8 cellular contexts compared by ENCODE assay signal in the genomic region with DNA sequence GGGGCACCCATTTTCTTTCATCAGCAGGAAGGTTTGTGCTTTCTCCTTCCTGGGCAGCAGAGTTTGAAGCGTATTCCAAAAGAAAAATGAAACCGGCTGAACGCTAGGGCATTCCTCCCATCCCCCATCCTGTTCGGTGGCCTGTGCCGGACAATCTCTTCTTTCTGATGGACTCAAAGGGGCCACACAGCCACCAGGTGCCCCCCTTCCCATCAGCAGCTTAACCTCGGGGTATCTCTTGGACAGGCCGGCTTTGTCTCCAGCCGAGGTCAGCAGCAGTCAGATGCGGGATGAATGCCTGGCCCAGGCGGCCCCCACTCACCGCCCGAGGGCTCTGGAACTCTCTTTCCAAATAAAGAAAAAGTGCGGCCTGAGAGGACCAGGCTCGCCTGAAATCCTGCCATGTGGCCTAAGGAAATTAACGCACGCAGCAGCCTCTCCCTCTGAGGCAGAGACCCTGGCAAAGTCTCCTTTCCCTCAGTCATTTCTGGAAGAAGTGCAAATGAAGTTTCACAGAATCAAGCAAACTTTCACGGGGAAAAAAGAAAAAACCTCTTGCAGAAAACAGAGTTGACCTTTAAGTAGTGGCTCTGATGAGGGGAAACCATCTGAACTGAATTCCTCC.
A peak's percentile ranks its signal among the peaks of the same experiment; 100 is the strongest.
DNase-seq lines count a peak whose midpoint lies in the region; ATAC-seq and TF ChIP-seq lines count a peak whose summit lies in the region.

No MANE protein-coding gene starts in this region.

- no peaks in the 10 kb centered on the region for H3K9me3 ChIP-seq in SJCRH30 (replicated peaks)

- intact Hi-C loops in posterior vena cava (cut with DNase I), result loop anchor here in 1 of 2 donors (5.0 kb wide), 2 partner anchors 38 to 63 kb away; no protein-coding TSS in a partner anchor

- peak overlapping the region; percentile 59 to 70 (median 67) for H3K4me3 Mint-ChIP-seq in nephron

- peaks cover 44% of the 10 kb centered on the region for H3K4me1 Mint-ChIP-seq in nephron

- H3K4me1 ChIP-seq in SJCRH30, result peaks cover 11% of the 10 kb centered on the region

- peak overlapping the region; percentile 94 to 98 (median 95) for H3K27ac Mint-ChIP-seq in nephron

- peak overlapping the region; percentile 60 for H3K4me3 ChIP-seq in GM12875 (ENCODE audit: low read depth, low read length)
- H3K4me3 ChIP-seq in SJCRH30, result peak overlapping the region; percentile 50
- peak overlapping the region; percentile 46 for H3K4me3 ChIP-seq in epithelial cell of proximal tubule (ENCODE audit: low read depth, low read length)

- TF ChIP-seq CTCF in GM12875 (IDR thresholded peaks at IDR 0.05; ENCODE audit: borderline replicate concordance, insufficient read depth, low read depth, low read length) (no peak), epithelial cell of proximal tubule (conservative IDR thresholded peaks at IDR 0.05; ENCODE audit: low read depth, low read length) (no peak), nephron (IDR thresholded peaks at IDR 0.05; ENCODE audit: unreplicated experiment in 3 of 3) (no peak)

- H3K36me3 Mint-ChIP-seq in nephron (ENCODE audit: low read depth), result peaks cover 3% of the 10 kb centered on the region

- peak in 1 of 2 experiments; percentile 53 for DNase-seq in SJCRH30
- DNase-seq in epithelial cell of proximal tubule (ENCODE audit: low read depth), result no peak
- DNase-seq in NCI-H128 (lab: John Stamatoyannopoulos, UW; ENCODE audit: unreplicated experiment), result no peak
- DNase-seq in posterior vena cava (ENCODE audit: low spot score), result no peak

- no peaks in the 10 kb centered on the region for H3K27me3 ChIP-seq in SJCRH30

- H3K9me3 Mint-ChIP-seq in nephron, result no peaks in the 10 kb centered on the region

- ATAC-seq in HG02588 (IDR thresholded peaks at IDR 0.05; ENCODE audit: unreplicated experiment) (no peak), GM19463 (IDR thresholded peaks at IDR 0.05; ENCODE audit: unreplicated experiment) (no peak)

- H3K27ac ChIP-seq in SJCRH30, result peak overlapping the region; percentile 92

- no peaks in the 10 kb centered on the region for H3K36me3 ChIP-seq in SJCRH30

- peaks cover 11% of the 10 kb centered on the region for H3K27me3 Mint-ChIP-seq in nephron (ENCODE audit: low read depth)
